In the genomic region with DNA sequence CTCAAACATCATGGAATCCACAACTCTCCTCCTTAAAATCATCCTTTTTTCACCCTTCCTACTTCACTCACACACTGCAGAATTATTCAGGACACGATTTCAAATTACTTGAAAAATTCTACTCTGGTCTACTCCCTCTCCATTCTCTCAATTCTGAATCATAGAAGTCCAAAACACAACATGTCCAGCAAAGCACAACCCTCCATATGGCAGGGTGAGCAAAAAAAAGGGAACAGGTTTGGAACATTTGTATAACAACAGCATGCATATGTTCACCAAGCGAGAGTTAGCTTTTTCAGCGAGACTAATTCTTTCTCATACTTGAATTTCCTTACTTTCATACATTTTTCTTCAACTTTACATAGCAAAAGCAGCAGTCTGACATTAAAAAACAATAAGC, we compare ENCODE assay signal across 13 cellular contexts.
DNase-seq lines count a peak whose midpoint lies in the region; ATAC-seq, FAIRE-seq and TF ChIP-seq lines count a peak whose summit lies in the region.
"Had no signal": no experiment of that assay in that cellular context is flagged by ENCODE, and none has a peak within 500 bp of the region (broad histone marks: within the 10 kb centered on the region; RNA-seq: fewer than 3 reads in every experiment).

No MANE protein-coding gene starts in this region.

- H3K4me1 ChIP-seq in HepG2 (ENCODE audit: insufficient read depth, low read length) (peaks cover 11% of the 10 kb centered on the region; the same call in 1 of the 2 replicates), right lobe of liver (peaks cover 0 to 3% (median 0%) of the 10 kb centered on the region in 4 donors), OCI-LY7 (ENCODE audit: insufficient read depth, low read length, poor library complexity, severe bottlenecking) (peaks cover 41% of the 10 kb centered on the region), H1 (replicated peaks in 1 of 4; ENCODE audit: control insufficient read depth in 3 of 4, insufficient read depth in 4 of 4, low read length in 3 of 4) (no peaks in the 10 kb centered on the region)

- H3K23ac ChIP-seq in H1 (ENCODE audit: insufficient read length): no peak overlapping the region

- H3K4me2 ChIP-seq in HepG2 (ENCODE audit: low read depth, low read length): no peak overlapping the region
- H3K4me2 ChIP-seq in OCI-LY7 (ENCODE audit: low read length): no peak overlapping the region
- H3K4me2 ChIP-seq in H1 (ENCODE audit: insufficient read depth in 1 of 2, low read depth in 2 of 2, low read length in 2 of 2): no peak overlapping the region
- H3K4me2 ChIP-seq: KMS-11 had no signal

- H3K4me3 ChIP-seq in HepG2 (replicated peaks in 1 of 3; ENCODE audit: insufficient read depth in 1 of 3, low read depth in 2 of 3, low read length in 3 of 3) (no peak overlapping the region), right lobe of liver (no peak overlapping the region), OCI-LY7 (ENCODE audit: low read depth, low read length, poor library complexity, severe bottlenecking) (no peak overlapping the region), H1 (ENCODE audit: extremely low read depth in 1 of 4, insufficient read depth in 2 of 4, low read depth in 3 of 4, low read length in 4 of 4) (no peak overlapping the region)
- H3K4me3 ChIP-seq: SJSA1 had no signal

- no peaks in the 10 kb centered on the region for H3K9me2 ChIP-seq in OCI-LY7 (ENCODE audit: insufficient read depth, low read length)

- no peak overlapping the region for H3K4ac ChIP-seq in H1 (replicated peaks; ENCODE audit: insufficient read length, low read depth, low read length)

- peak overlapping the region; percentile 6 for H3K56ac ChIP-seq in H1 (replicated peaks; ENCODE audit: insufficient read length, low read depth, low read length)

- H4K91ac ChIP-seq in H1 (replicated peaks; ENCODE audit: insufficient read length, low read length): no peak overlapping the region

- no peak overlapping the region for H3K18ac ChIP-seq in H1 (ENCODE audit: extremely low read depth, low read length)

- H3K79me1 ChIP-seq in H1 (ENCODE audit: low read depth, low read length): no peaks in the 10 kb centered on the region; the same call in none of the 2 replicates

- H3K9me3 ChIP-seq in HepG2 (ENCODE audit: low read length) (no peaks in the 10 kb centered on the region), right lobe of liver (no peaks in the 10 kb centered on the region), OCI-LY7 (ENCODE audit: low read length) (peaks cover 9% of the 10 kb centered on the region; the same call in 1 of the 2 replicates), H1 (ENCODE audit: insufficient read depth in 2 of 2, low read depth in 1 of 2, low read length in 1 of 2) (peaks cover 0 to 2% of the 10 kb centered on the region in 2 experiments; a peak in 1 of 4 replicates)
- H3K9me3 ChIP-seq: SJSA1 had no signal

- TF ChIP-seq EP300 in HepG2 (IDR thresholded peaks at IDR 0.05; ENCODE audit: low read depth in 2 of 2, low read length in 2 of 2): no peak
- no peak for TF ChIP-seq EP300 in HepG2 (CRISPR knock-in tag; IDR thresholded peaks at IDR 0.05; ENCODE audit: borderline replicate concordance)
- no peak for TF ChIP-seq EP300 in H1 (IDR thresholded peaks at IDR 0.05; ENCODE audit: borderline replicate concordance in 1 of 2, low read depth in 2 of 2, low read length in 2 of 2)

- CTCF ChIA-PET in HepG2 (lab: Yijun Ruan, JAX; ENCODE audit: low intra/inter-chr PET ratio, low total read pairs): no interaction called here
- CTCF ChIA-PET in OCI-LY7 (lab: Charles Lee; ENCODE audit: unreplicated experiment): no interaction called here
- CTCF ChIA-PET in H1 (lab: Charles Lee; ENCODE audit: partially characterized antibody): interaction anchor here (1.1 kb wide), 1 partner anchor 70 kb away, joined by 3 read pairs; no protein-coding TSS in a partner anchor

- no peak overlapping the region for H4K8ac ChIP-seq in H1 (ENCODE audit: extremely low read depth, insufficient read depth, low read length)

- H3K79me2 ChIP-seq in HepG2 (ENCODE audit: insufficient read depth, low read length): peaks cover 13% of the 10 kb centered on the region
- peaks cover 95% of the 10 kb centered on the region for H3K79me2 ChIP-seq in OCI-LY7 (ENCODE audit: insufficient read depth, low read depth, low read length)
- H3K79me2 ChIP-seq in H1 (ENCODE audit: control insufficient read depth in 1 of 2, insufficient read depth in 2 of 2, low read length in 2 of 2): peaks cover 0 to 42% of the 10 kb centered on the region in 2 experiments; a peak in 2 of 4 replicates

- H2BK12ac ChIP-seq in H1 (ENCODE audit: low read depth, low read length): no peak overlapping the region

- H2BK120ac ChIP-seq in H1 (replicated peaks; ENCODE audit: low read depth, low read length): no peak overlapping the region

- no peak overlapping the region for H2BK15ac ChIP-seq in H1 (ENCODE audit: low read length)

- H4K5ac ChIP-seq in H1 (ENCODE audit: insufficient read length, low read depth, low read length): no peak overlapping the region

- no peak overlapping the region for H2AFZ ChIP-seq in HepG2 (ENCODE audit: low read length)
- no peak overlapping the region for H2AFZ ChIP-seq in OCI-LY7 (ENCODE audit: low read length)
- no peak overlapping the region for H2AFZ ChIP-seq in H1 (ENCODE audit: low read length)

- TF ChIP-seq CTCF in HepG2 (CRISPR knock-in tag; IDR thresholded peaks at IDR 0.05): no peak
- no peak for TF ChIP-seq CTCF in right lobe of liver (IDR thresholded peaks at IDR 0.05)
- no peak for TF ChIP-seq CTCF in OCI-LY7 (conservative IDR thresholded peaks at IDR 0.05; ENCODE audit: low read length)
- TF ChIP-seq CTCF in H1 (IDR thresholded peaks at IDR 0.05; ENCODE audit: control extremely low read depth in 1 of 3, insufficient read depth in 1 of 3, low read depth in 1 of 3, low read length in 3 of 3): no peak

- H3K9ac ChIP-seq in HepG2 (ENCODE audit: insufficient read depth, low read depth, low read length) (no peak overlapping the region), H1 (replicated peaks in 1 of 4; ENCODE audit: extremely low read depth in 1 of 4, low read depth in 3 of 4, low read length in 3 of 4) (no peak overlapping the region)
- H3K9ac ChIP-seq: KMS-11 had no signal

- TF ChIP-seq POLR2A in HepG2 (IDR thresholded peaks at IDR 0.05; ENCODE audit: insufficient read depth in 1 of 2, low read depth in 2 of 2, low read length in 2 of 2) (no peak), right lobe of liver (IDR thresholded peaks at IDR 0.05) (no peak), H1 (IDR thresholded peaks at IDR 0.05; ENCODE audit: control extremely low read depth in 1 of 2, low read depth in 2 of 2, low read length in 2 of 2) (no peak)

- intact Hi-C loops in HepG2 (cut with micrococcal nuclease; ENCODE audit: unreplicated experiment): no loop called here
- intact Hi-C loops in right lobe of liver (cut with DNase I): no loop called here
- intact Hi-C loops in OCI-LY7 (cut with micrococcal nuclease; ENCODE audit: unreplicated experiment): no loop called here

- no peak for TF ChIP-seq RAD21 in HepG2 (CRISPR knock-in tag; IDR thresholded peaks at IDR 0.05)
- TF ChIP-seq RAD21 in H1 (IDR thresholded peaks at IDR 0.05 in 1 of 2, conservative IDR thresholded peaks at IDR 0.05 in 1 of 2; ENCODE audit: low read depth in 2 of 2, low read length in 2 of 2): no peak

- POLR2A ChIA-PET in HepG2 (lab: Yijun Ruan, JAX): no interaction called here
- POLR2A ChIA-PET in OCI-LY7 (lab: Charles Lee): interaction anchor here (0.7 to 3.8 kb wide), 3 partner anchors 11 to 58 kb away, joined by 3 to 24 read pairs (median 3); no protein-coding TSS in a partner anchor
- POLR2A ChIA-PET in H1 (lab: Charles Lee; ENCODE audit: partially characterized antibody): interaction anchor here (0.7 kb wide), 1 partner anchor 10 kb away, joined by 3 read pairs; no protein-coding TSS in a partner anchor

- H3K36me3 ChIP-seq in HepG2 (replicated peaks in 1 of 2; ENCODE audit: control insufficient read depth in 1 of 2, insufficient read depth in 2 of 2, low read length in 2 of 2) (no peaks in the 10 kb centered on the region), right lobe of liver (no peaks in the 10 kb centered on the region), OCI-LY7 (ENCODE audit: insufficient read depth, low read length) (peaks cover 67% of the 10 kb centered on the region), H1 (ENCODE audit: control insufficient read depth in 2 of 4, insufficient read depth in 4 of 4, low read length in 3 of 4) (no peaks in the 10 kb centered on the region)

- ATAC-seq in HepG2 (no peak), right lobe of liver (no peak), GM18520 (IDR thresholded peaks at IDR 0.05; ENCODE audit: unreplicated experiment) (no peak)
- ATAC-seq: CD8-positive, alpha-beta T cell had no signal

- peak; percentile 12 for FAIRE-seq in HepG2 (lab: Jason Lieb, UNC)
- FAIRE-seq in H1 (lab: Jason Lieb, UNC): no peak

- H2BK20ac ChIP-seq in H1 (ENCODE audit: low read length): no peak overlapping the region

- H3K23me2 ChIP-seq in H1 (ENCODE audit: low read depth, low read length): peaks cover 2% of the 10 kb centered on the region; the same call in 1 of the 2 replicates

- no peak overlapping the region for H3K14ac ChIP-seq in H1 (ENCODE audit: insufficient read length)

- BruUV-seq in HepG2 (replicated peaks; lab: Mats Ljungman, UMichigan) (no TSS peak), OCI-LY7 (replicated peaks; lab: Mats Ljungman, UMichigan) (TSS peak; percentile 11)

- H4K20me1 ChIP-seq in HepG2 (ENCODE audit: insufficient read depth, low read length): peaks cover 3% of the 10 kb centered on the region; the same call in 1 of the 2 replicates
- peaks cover 7% of the 10 kb centered on the region; the same call in 1 of the 2 replicates for H4K20me1 ChIP-seq in OCI-LY7 (ENCODE audit: insufficient read depth, low read length)
- H4K20me1 ChIP-seq in H1 (replicated peaks in 1 of 2; ENCODE audit: control insufficient read depth in 1 of 2, insufficient read depth in 2 of 2, low read length in 2 of 2): peaks cover 0 to 4% of the 10 kb centered on the region in 2 experiments

- no peaks in the 10 kb centered on the region for H3K27me3 ChIP-seq in HepG2 (ENCODE audit: control insufficient read depth in 1 of 2, insufficient read depth in 2 of 2, low read length in 2 of 2)
- H3K27me3 ChIP-seq in right lobe of liver: no peaks in the 10 kb centered on the region
- H3K27me3 ChIP-seq in H1 (replicated peaks in 1 of 4; ENCODE audit: control insufficient read depth in 3 of 4, extremely low read depth in 1 of 4, insufficient read depth in 3 of 4, low read length in 3 of 4): no peaks in the 10 kb centered on the region
- H3K27me3 ChIP-seq: SJSA1 had no signal

- DNase-seq in HepG2 (ENCODE audit: low spot score): no peak
- no peak for DNase-seq in right lobe of liver
- no peak for DNase-seq in OCI-LY7 (ENCODE audit: low spot score)
- DNase-seq in H1 (ENCODE audit: low read depth in 1 of 2, low spot score in 2 of 2): no peak
- no peak for DNase-seq in NCI-H1694 (lab: John Stamatoyannopoulos, UW)
- DNase-seq in RPMI8226: no peak
- DNase-seq: CD8-positive, alpha-beta T cell; H7; MM.1S; NCI-H524 treated with DMSO at 0.1 percent for 48 hours had no signal

- in situ Hi-C loops in HepG2 (cut with HindIII; ENCODE audit: extremely low pct_ligation_motif_present, low pct_unique_long_range_greater_than_20kb): no loop called here

- no peak overlapping the region for H2BK5ac ChIP-seq in H1 (ENCODE audit: low read depth, low read length)

- WGBS in HepG2 (ENCODE audit: low lambda C conversion rate): 99% methylated on average over 3 of the region's 3 CpGs
- 97% methylated on average over 3 of the region's 3 CpGs for WGBS in right lobe of liver (ENCODE audit: insufficient coverage, low coverage, low lambda C conversion rate, missing lambda C conversion rate)
- WGBS in H1 (ENCODE audit: extremely low coverage in 1 of 2, insufficient coverage in 1 of 2, insufficient read length in 1 of 2, insufficient replicate concordance in 2 of 2, low coverage in 1 of 2, low lambda C conversion rate in 2 of 2, missing lambda C conversion rate in 1 of 2), 2 experiments: 89% methylated on average over 3 of the region's 3 CpGs; no CpG with 5 or more reads in 1 of the 2 experiments

- H3K27ac ChIP-seq in HepG2 (ENCODE audit: extremely low read length, insufficient read depth, low read length) (no peak overlapping the region), right lobe of liver (no peak overlapping the region), OCI-LY7 (ENCODE audit: low read depth, low read length, poor library complexity, severe bottlenecking) (no peak overlapping the region), H1 (ENCODE audit: low read depth, low read length) (no peak overlapping the region)
- H3K27ac ChIP-seq: KMS-11, SJSA1 had no signal

- no peak overlapping the region for H2AK5ac ChIP-seq in H1 (ENCODE audit: low read depth, low read length)
